Comparison of ENCODE assay signal across 18 cellular contexts in the genomic region with DNA sequence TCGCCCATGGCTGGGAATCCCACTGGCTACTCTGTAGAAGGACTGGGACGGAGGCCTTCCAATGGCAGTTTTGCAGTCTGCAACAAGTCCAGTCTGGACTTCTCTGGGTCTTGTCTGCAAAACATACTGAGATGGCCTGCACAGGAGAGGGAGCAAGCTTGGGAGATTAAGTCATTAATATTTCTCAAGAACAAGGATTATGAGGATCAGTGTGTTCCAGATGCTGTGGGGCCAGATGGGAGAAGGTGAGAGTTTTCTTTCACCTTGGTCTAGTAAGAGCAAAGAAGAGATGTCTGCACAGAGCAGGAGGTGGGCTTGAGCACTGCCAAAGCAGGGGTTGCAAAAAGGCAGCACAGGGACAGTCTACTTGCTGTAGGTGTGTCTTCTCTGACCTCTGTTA. TPM values are rescaled to one million over a fixed set of nuclear protein-coding genes. Genes with fewer than 3 reads are reported as not detected.
"Had no signal": no experiment of that assay in that cellular context is flagged by ENCODE, and none has a peak within 500 bp of the region (broad histone marks: within the 10 kb centered on the region; RNA-seq: fewer than 3 reads in every experiment).

A gene (minus strand): TSS at position 128 of the 400 bp plus-strand sequence. CDS start 120 bp downstream, at position 8.

- H3K9me3 ChIP-seq: lower lobe of right lung, right lobe of liver, tibial artery, vagina had no signal

- H3K27me3 ChIP-seq: cardiac muscle cell, right lobe of liver, tibial artery, vagina had no signal

- H3K36me3 Mint-ChIP-seq: natural killer cell; stimulated activated effector memory CD8-positive, alpha-beta T cell treated with anti-CD3 and anti-CD28 coated beads, Interleukin-12 subunit alpha, Interleukin-12 subunit beta, amount 100 ng/mL, for 72 hours had no signal

- H3K27ac ChIP-seq: cardiac muscle cell, lower lobe of right lung, right lobe of liver, tibial artery, vagina had no signal

- DNase-seq: activated CD4-positive, alpha-beta memory T cell treated with anti-CD3 and anti-CD28 coated beads, Interleukin-2, amount 10 ng/mL, durations not matched to agents 7 days and 5 days; activated CD8-positive, alpha-beta memory T cell treated with anti-CD3 and anti-CD28 coated beads, Interleukin-2, amount 50 U/mL, for 4 hours; activated naive CD4-positive, alpha-beta T cell treated with Interleukin-2 at 50 U/mL for 16 hours; activated naive CD8-positive, alpha-beta T cell treated with anti-CD3 and anti-CD28 coated beads, Interleukin-2, amount 50 U/mL, for 24 hours; activated T-cell treated with anti-CD3 and anti-CD28 coated beads, Interleukin-2, amount 50 U/mL, for 72 hours; effector CD4-positive, alpha-beta T cell; hypothalamus; lower lobe of right lung; natural killer cell; posterior cingulate gyrus; right lobe of liver; T-helper 9 cell; tibial artery had no signal

- H3K9me3 Mint-ChIP-seq: activated CD4-positive, alpha-beta memory T cell treated with anti-CD3 and anti-CD28 coated beads, Interleukin-2, amount 10 ng/mL, durations not matched to agents 7 days and 5 days; activated naive CD8-positive, alpha-beta T cell treated with anti-CD3 and anti-CD28 coated beads, Interleukin-2, amount 50 U/mL, for 24 hours; activated T-cell treated with anti-CD3 and anti-CD28 coated beads, Interleukin-2, amount 50 U/mL, for 72 hours; natural killer cell; stimulated activated effector memory CD8-positive, alpha-beta T cell treated with anti-CD3 and anti-CD28 coated beads, Interleukin-12 subunit alpha, Interleukin-12 subunit beta, amount 100 ng/mL, for 72 hours had no signal

- H3K27ac Mint-ChIP-seq: activated CD4-positive, alpha-beta memory T cell treated with anti-CD3 and anti-CD28 coated beads, Interleukin-2, amount 10 ng/mL, durations not matched to agents 7 days and 5 days; activated naive CD8-positive, alpha-beta T cell treated with anti-CD3 and anti-CD28 coated beads, Interleukin-2, amount 50 U/mL, for 24 hours; activated T-cell treated with anti-CD3 and anti-CD28 coated beads, Interleukin-2, amount 50 U/mL, for 72 hours; natural killer cell had no signal

- H3K4me1 ChIP-seq: right lobe of liver had no signal

- H3K4me3 Mint-ChIP-seq: activated CD4-positive, alpha-beta memory T cell treated with anti-CD3 and anti-CD28 coated beads, Interleukin-2, amount 10 ng/mL, durations not matched to agents 7 days and 5 days; activated naive CD8-positive, alpha-beta T cell treated with anti-CD3 and anti-CD28 coated beads, Interleukin-2, amount 50 U/mL, for 24 hours; activated T-cell treated with anti-CD3 and anti-CD28 coated beads, Interleukin-2, amount 50 U/mL, for 72 hours; natural killer cell; stimulated activated effector memory CD8-positive, alpha-beta T cell treated with anti-CD3 and anti-CD28 coated beads, Interleukin-12 subunit alpha, Interleukin-12 subunit beta, amount 100 ng/mL, for 72 hours had no signal

- H3K36me3 ChIP-seq: cardiac muscle cell, lower lobe of right lung, right lobe of liver, tibial artery, vagina had no signal

- ATAC-seq: activated naive CD8-positive, alpha-beta T cell treated with anti-CD3 and anti-CD28 coated beads, Interleukin-2, amount 50 U/mL, for 24 hours; activated T-cell treated with anti-CD3 and anti-CD28 coated beads, Interleukin-2, amount 50 U/mL, for 72 hours; lower lobe of right lung; right lobe of liver; stimulated activated effector memory CD8-positive, alpha-beta T cell treated with anti-CD3 and anti-CD28 coated beads, Interleukin-12 subunit alpha, Interleukin-12 subunit beta, amount 100 ng/mL, for 72 hours had no signal

- H3K4me1 Mint-ChIP-seq: activated naive CD8-positive, alpha-beta T cell treated with anti-CD3 and anti-CD28 coated beads, Interleukin-2, amount 50 U/mL, for 24 hours; natural killer cell had no signal

- H3K4me3 ChIP-seq: cardiac muscle cell, lower lobe of right lung, right lobe of liver, tibial artery, vagina had no signal

RNA-seq across cellular contexts. Expression of the gene that starts here (rescaled TPM):
- total RNA-seq: activated CD4-positive, alpha-beta memory T cell treated with anti-CD3 and anti-CD28 coated beads, Interleukin-2, amount 10 ng/mL, durations not matched to agents 7 days and 5 days; cardiac muscle cell; endothelial cell of umbilical vein; lower lobe of right lung; mononuclear cell; natural killer cell; right lobe of liver had no signal
- polyA plus RNA-seq: cardiac muscle cell, endothelial cell of umbilical vein had no signal
